In the genomic region with DNA sequence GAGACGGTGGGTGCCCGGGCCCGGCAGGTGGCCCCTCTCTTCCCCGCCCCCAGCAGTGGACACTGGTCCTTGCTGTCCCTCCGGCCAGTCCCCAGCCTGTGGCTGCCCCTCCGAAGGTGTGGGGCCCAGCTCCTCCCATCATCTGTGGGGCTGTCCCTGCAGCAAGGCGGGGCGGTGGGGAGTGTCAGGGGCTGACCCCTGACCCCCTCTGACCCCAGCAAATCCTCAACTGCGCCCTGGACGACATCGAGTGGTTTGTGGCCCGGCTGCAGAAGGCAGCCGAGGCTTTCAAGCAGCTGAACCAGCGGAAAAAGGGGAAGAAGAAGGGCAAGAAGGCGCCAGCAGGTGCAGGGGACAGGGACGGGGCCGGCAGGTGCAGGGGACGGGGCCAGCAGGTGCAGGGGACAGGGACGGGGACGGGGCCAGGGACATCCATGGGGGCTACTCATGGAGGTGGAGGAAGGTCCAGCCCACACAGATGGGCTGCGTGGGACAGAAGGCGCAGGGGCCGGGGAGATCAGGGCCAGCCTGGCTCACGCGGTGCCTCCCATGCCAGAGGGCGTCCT, we compare ENCODE assay signal across 1 cellular context.
A peak's percentile ranks its signal among the peaks of the same experiment; 100 is the strongest.
TF ChIP-seq lines count a peak whose summit lies in the region.

No MANE protein-coding gene starts in this region.

TF ChIP-seq in endothelial cell of umbilical vein, 7 proteins besides CTCF, POLR2A, EP300 and RAD21:
- peak; percentile 50 for TF ChIP-seq EZH2 (IDR thresholded peaks at IDR 0.05; ENCODE audit: borderline replicate concordance, low read depth, low read length, severe bottlenecking)
- TF ChIP-seq, protein P1, sequence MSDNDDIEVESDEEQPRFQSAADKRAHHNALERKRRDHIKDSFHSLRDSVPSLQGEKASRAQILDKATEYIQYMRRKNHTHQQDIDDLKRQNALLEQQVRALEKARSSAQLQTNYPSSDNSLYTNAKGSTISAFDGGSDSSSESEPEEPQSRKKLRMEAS (IDR thresholded peaks at IDR 0.05; ENCODE audit: insufficient read depth, insufficient read length): no peak
